1 cellular context compared by ENCODE assay signal in the genomic region with DNA sequence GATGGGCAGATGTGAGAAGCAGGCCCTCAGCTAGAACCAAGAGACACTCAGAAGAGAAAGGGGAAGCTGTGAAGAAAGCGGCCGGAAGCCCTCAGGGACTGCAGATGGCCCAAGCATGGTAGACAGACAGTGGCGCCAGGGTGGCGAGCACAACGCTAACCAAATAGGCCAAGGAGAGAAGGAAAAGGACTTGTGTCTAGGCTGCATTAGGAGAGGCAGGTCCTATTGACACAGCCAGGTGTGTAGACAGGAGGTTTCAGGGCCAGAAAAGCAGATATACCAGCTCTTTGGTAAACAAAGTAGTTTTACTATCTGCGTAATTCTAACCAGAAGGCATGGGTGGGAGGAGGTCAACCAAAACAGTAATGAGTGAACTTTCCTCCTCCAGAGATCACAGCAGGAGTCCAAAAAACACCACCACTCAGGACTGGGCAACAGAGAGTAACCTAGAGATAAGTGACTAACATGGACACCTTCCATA.
A peak's percentile ranks its signal among the peaks of the same experiment; 100 is the strongest.
TF ChIP-seq lines count a peak whose summit lies in the region.

No MANE protein-coding gene starts in this region.

TF ChIP-seq in K562, 482 proteins besides CTCF, POLR2A, EP300 and RAD21 (continued from another document and continues in another):
- TF ChIP-seq, protein P1, sequence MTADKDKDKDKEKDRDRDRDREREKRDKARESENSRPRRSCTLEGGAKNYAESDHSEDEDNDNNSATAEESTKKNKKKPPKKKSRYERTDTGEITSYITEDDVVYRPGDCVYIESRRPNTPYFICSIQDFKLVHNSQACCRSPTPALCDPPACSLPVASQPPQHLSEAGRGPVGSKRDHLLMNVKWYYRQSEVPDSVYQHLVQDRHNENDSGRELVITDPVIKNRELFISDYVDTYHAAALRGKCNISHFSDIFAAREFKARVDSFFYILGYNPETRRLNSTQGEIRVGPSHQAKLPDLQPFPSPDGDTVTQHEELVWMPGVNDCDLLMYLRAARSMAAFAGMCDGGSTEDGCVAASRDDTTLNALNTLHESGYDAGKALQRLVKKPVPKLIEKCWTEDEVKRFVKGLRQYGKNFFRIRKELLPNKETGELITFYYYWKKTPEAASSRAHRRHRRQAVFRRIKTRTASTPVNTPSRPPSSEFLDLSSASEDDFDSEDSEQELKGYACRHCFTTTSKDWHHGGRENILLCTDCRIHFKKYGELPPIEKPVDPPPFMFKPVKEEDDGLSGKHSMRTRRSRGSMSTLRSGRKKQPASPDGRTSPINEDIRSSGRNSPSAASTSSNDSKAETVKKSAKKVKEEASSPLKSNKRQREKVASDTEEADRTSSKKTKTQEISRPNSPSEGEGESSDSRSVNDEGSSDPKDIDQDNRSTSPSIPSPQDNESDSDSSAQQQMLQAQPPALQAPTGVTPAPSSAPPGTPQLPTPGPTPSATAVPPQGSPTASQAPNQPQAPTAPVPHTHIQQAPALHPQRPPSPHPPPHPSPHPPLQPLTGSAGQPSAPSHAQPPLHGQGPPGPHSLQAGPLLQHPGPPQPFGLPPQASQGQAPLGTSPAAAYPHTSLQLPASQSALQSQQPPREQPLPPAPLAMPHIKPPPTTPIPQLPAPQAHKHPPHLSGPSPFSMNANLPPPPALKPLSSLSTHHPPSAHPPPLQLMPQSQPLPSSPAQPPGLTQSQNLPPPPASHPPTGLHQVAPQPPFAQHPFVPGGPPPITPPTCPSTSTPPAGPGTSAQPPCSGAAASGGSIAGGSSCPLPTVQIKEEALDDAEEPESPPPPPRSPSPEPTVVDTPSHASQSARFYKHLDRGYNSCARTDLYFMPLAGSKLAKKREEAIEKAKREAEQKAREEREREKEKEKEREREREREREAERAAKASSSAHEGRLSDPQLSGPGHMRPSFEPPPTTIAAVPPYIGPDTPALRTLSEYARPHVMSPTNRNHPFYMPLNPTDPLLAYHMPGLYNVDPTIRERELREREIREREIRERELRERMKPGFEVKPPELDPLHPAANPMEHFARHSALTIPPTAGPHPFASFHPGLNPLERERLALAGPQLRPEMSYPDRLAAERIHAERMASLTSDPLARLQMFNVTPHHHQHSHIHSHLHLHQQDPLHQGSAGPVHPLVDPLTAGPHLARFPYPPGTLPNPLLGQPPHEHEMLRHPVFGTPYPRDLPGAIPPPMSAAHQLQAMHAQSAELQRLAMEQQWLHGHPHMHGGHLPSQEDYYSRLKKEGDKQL (CRISPR knock-in tag; IDR thresholded peaks at IDR 0.05; ENCODE audit: borderline replicate concordance), result no peak
- TF ChIP-seq, protein P2, sequence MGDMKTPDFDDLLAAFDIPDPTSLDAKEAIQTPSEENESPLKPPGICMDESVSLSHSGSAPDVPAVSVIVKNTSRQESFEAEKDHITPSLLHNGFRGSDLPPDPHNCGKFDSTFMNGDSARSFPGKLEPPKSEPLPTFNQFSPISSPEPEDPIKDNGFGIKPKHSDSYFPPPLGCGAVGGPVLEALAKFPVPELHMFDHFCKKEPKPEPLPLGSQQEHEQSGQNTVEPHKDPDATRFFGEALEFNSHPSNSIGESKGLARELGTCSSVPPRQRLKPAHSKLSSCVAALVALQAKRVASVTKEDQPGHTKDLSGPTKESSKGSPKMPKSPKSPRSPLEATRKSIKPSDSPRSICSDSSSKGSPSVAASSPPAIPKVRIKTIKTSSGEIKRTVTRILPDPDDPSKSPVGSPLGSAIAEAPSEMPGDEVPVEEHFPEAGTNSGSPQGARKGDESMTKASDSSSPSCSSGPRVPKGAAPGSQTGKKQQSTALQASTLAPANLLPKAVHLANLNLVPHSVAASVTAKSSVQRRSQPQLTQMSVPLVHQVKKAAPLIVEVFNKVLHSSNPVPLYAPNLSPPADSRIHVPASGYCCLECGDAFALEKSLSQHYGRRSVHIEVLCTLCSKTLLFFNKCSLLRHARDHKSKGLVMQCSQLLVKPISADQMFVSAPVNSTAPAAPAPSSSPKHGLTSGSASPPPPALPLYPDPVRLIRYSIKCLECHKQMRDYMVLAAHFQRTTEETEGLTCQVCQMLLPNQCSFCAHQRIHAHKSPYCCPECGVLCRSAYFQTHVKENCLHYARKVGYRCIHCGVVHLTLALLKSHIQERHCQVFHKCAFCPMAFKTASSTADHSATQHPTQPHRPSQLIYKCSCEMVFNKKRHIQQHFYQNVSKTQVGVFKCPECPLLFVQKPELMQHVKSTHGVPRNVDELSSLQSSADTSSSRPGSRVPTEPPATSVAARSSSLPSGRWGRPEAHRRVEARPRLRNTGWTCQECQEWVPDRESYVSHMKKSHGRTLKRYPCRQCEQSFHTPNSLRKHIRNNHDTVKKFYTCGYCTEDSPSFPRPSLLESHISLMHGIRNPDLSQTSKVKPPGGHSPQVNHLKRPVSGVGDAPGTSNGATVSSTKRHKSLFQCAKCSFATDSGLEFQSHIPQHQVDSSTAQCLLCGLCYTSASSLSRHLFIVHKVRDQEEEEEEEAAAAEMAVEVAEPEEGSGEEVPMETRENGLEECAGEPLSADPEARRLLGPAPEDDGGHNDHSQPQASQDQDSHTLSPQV (IDR thresholded peaks at IDR 0.05), result no peak
- no peak for TF ChIP-seq ZNF707 (CRISPR knock-in tag; conservative IDR thresholded peaks at IDR 0.05)
- no peak for TF ChIP-seq ZFP30 (CRISPR knock-in tag; IDR thresholded peaks at IDR 0.05; ENCODE audit: borderline replicate concordance)
- no peak for TF ChIP-seq TFAP4 (CRISPR knock-in tag; IDR thresholded peaks at IDR 0.05; ENCODE audit: borderline replicate concordance)
- TF ChIP-seq MXI1 (IDR thresholded peaks at IDR 0.05; ENCODE audit: low read depth, low read length), result no peak
- no peak for TF ChIP-seq C11orf30 (IDR thresholded peaks at IDR 0.05; ENCODE audit: low read depth)
- no peak for TF ChIP-seq SIN3A (IDR thresholded peaks at IDR 0.05; ENCODE audit: borderline replicate concordance in 2 of 2, control insufficient read depth in 1 of 2, low read depth in 2 of 2, low read length in 2 of 2)
- TF ChIP-seq, protein P3, sequence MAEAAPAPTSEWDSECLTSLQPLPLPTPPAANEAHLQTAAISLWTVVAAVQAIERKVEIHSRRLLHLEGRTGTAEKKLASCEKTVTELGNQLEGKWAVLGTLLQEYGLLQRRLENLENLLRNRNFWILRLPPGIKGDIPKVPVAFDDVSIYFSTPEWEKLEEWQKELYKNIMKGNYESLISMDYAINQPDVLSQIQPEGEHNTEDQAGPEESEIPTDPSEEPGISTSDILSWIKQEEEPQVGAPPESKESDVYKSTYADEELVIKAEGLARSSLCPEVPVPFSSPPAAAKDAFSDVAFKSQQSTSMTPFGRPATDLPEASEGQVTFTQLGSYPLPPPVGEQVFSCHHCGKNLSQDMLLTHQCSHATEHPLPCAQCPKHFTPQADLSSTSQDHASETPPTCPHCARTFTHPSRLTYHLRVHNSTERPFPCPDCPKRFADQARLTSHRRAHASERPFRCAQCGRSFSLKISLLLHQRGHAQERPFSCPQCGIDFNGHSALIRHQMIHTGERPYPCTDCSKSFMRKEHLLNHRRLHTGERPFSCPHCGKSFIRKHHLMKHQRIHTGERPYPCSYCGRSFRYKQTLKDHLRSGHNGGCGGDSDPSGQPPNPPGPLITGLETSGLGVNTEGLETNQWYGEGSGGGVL (CRISPR knock-in tag; IDR thresholded peaks at IDR 0.05), result no peak
- TF ChIP-seq RNF2 (IDR thresholded peaks at IDR 0.05), result no peak
- no peak for TF ChIP-seq SRF (CRISPR knock-in tag; IDR thresholded peaks at IDR 0.05)
- TF ChIP-seq CREB3 (tag; conservative IDR thresholded peaks at IDR 0.05; ENCODE audit: low read depth), result peak; percentile 78
- TF ChIP-seq PYGO2 (tag; IDR thresholded peaks at IDR 0.05), result no peak
- peak; percentile 60 for TF ChIP-seq CXXC5 (CRISPR knock-in tag; IDR thresholded peaks at IDR 0.05)
- no peak for TF ChIP-seq ETS2 (tag; IDR thresholded peaks at IDR 0.05; ENCODE audit: borderline replicate concordance, poor library complexity, severe bottlenecking)
- no peak for TF ChIP-seq PHF8 (IDR thresholded peaks at IDR 0.05; ENCODE audit: borderline replicate concordance, low read length)
- TF ChIP-seq, protein P4, sequence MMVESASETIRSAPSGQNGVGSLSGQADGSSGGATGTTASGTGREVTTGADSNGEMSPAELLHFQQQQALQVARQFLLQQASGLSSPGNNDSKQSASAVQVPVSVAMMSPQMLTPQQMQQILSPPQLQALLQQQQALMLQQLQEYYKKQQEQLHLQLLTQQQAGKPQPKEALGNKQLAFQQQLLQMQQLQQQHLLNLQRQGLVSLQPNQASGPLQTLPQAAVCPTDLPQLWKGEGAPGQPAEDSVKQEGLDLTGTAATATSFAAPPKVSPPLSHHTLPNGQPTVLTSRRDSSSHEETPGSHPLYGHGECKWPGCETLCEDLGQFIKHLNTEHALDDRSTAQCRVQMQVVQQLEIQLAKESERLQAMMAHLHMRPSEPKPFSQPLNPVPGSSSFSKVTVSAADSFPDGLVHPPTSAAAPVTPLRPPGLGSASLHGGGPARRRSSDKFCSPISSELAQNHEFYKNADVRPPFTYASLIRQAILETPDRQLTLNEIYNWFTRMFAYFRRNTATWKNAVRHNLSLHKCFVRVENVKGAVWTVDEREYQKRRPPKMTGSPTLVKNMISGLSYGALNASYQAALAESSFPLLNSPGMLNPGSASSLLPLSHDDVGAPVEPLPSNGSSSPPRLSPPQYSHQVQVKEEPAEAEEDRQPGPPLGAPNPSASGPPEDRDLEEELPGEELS (CRISPR knock-in tag; IDR thresholded peaks at IDR 0.05; ENCODE audit: borderline replicate concordance), result no peak
- no peak for TF ChIP-seq SMARCA5 (IDR thresholded peaks at IDR 0.05)
- TF ChIP-seq CTBP1 (IDR thresholded peaks at IDR 0.05; ENCODE audit: borderline replicate concordance), result no peak
- TF ChIP-seq ZNF133 (CRISPR knock-in tag; IDR thresholded peaks at IDR 0.05), result no peak
- no peak for TF ChIP-seq ZNF263 (CRISPR knock-in tag; IDR thresholded peaks at IDR 0.05; ENCODE audit: borderline replicate concordance)
- TF ChIP-seq EZH2 (IDR thresholded peaks at IDR 0.05; ENCODE audit: borderline replicate concordance, low read depth, low read length), result no peak
- no peak for TF ChIP-seq CHAMP1 (IDR thresholded peaks at IDR 0.05)
- TF ChIP-seq HCFC1 (IDR thresholded peaks at IDR 0.05; ENCODE audit: low read depth, low read length), result no peak
- no peak for TF ChIP-seq NCOA1 (IDR thresholded peaks at IDR 0.05; ENCODE audit: low read depth)
- TF ChIP-seq, protein P5, sequence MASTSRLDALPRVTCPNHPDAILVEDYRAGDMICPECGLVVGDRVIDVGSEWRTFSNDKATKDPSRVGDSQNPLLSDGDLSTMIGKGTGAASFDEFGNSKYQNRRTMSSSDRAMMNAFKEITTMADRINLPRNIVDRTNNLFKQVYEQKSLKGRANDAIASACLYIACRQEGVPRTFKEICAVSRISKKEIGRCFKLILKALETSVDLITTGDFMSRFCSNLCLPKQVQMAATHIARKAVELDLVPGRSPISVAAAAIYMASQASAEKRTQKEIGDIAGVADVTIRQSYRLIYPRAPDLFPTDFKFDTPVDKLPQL (IDR thresholded peaks at IDR 0.05; ENCODE audit: extremely low read depth, insufficient read length), result no peak
- no peak for TF ChIP-seq KHSRP (IDR thresholded peaks at IDR 0.05)
- no peak for TF ChIP-seq ZBTB34 (CRISPR knock-in tag; IDR thresholded peaks at IDR 0.05)
